In the genomic region with DNA sequence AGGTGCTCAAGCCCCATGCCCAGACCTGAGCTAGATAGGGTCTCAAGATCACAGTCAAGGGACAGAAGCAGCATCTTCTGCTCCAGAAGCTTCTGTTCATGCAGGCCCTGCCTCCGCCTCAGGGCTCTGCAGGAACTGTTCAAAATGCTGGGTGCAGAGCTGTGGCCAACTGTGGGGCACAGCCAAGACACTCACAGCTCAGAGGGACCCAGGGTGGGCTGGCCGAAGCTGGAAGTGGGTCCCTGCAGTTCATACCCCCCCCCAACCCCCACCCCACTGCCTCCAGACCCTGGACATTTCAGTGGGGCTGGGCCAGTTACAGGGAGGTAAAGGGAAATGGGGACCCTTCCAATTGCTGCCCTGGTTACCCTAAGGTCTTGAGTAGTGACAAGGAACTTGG, we compare ENCODE assay signal across 29 cellular contexts.
"Had no signal": no experiment of that assay in that cellular context is flagged by ENCODE, and none has a peak within 500 bp of the region (broad histone marks: within the 10 kb centered on the region; RNA-seq: fewer than 3 reads in every experiment).

No MANE protein-coding gene starts in this region.

- ATAC-seq: activated T-cell treated with anti-CD3 and anti-CD28 coated beads, Interleukin-2, amount 50 U/mL, for 4 hours; activated T-helper 17 cell treated with anti-CD3 and anti-CD28 coated beads, Interleukin-2, amount 50 U/mL, for 72 hours; SK-N-SH treated with all-trans-retinoic acid at 6 μM for 48 hours; T-helper 17 cell had no signal

- H3K4me1 ChIP-seq: adrenal gland, Peyer's patch, SJSA1 had no signal

- DNase-seq: activated CD4-positive, alpha-beta memory T cell treated with anti-CD3 and anti-CD28 coated beads for 36 hours; activated CD4-positive, alpha-beta T cell treated with anti-CD3 and anti-CD28 coated beads for 1 hour; activated CD4-positive, alpha-beta T cell treated with anti-CD3 and anti-CD28 coated beads, Interleukin-2, amount 10 ng/mL, durations not matched to agents 24 days and 14 days; activated CD8-positive, alpha-beta memory T cell treated with anti-CD3 and anti-CD28 coated beads for 24 hours; activated gamma-delta T cell; activated naive CD4-positive, alpha-beta T cell treated with anti-CD3 and anti-CD28 coated beads, Interleukin-2, amount 50 U/mL, for 16 hours; activated naive CD8-positive, alpha-beta T cell treated with anti-CD3 and anti-CD28 coated beads, Interleukin-2, amount 10 ng/mL, durations not matched to agents 7 days and 5 days; activated T-cell treated with anti-CD3 and anti-CD28 coated beads, Interleukin-2, amount 50 U/mL, for 4 hours; anterior cingulate cortex; caudate nucleus; MG63; MV-4-11; NCI-H1092 treated with DMSO at 0.1 percent for 48 hours; NCI-H1417 treated with DMSO at 0.1 percent for 48 hours; NCI-H1694; NCI-H2029; NCI-H2107; NCI-H510A treated with DMSO at 0.1 percent for 48 hours; Peyer's patch; SHP77; T-helper 17 cell; T-helper 9 cell had no signal

- H3K4me2 ChIP-seq: KMS-11 had no signal

- H3K27me3 ChIP-seq: adrenal gland, MG63, Peyer's patch, SJSA1 had no signal

- FAIRE-seq: TTC549 had no signal

- H3K9ac ChIP-seq: KMS-11 had no signal

- H3K36me3 ChIP-seq: MG63 had no signal

- H3K4me3 ChIP-seq: adrenal gland, MG63, Peyer's patch, SJSA1 had no signal

- H3K27ac ChIP-seq: adrenal gland, KMS-11, Peyer's patch, RWPE1, SJSA1 had no signal

- H3K9me3 ChIP-seq: adrenal gland, MG63 had no signal
